ENCODE assay signal across 1 cellular context in genomic region chr17:74785096-74785980, GRCh38.
TF ChIP-seq lines count a peak whose summit lies in the region.

No MANE protein-coding gene starts in this region.

TF ChIP-seq in HEK293T, 16 proteins besides CTCF, POLR2A, EP300 and RAD21:
- TF ChIP-seq FOXM1 (IDR thresholded peaks at IDR 0.05; ENCODE audit: borderline replicate concordance) (no peak), LEF1 (IDR thresholded peaks at IDR 0.05; ENCODE audit: borderline replicate concordance) (no peak), TARDBP (IDR thresholded peaks at IDR 0.05) (no peak), NFRKB (IDR thresholded peaks at IDR 0.05) (no peak), HDGF (IDR thresholded peaks at IDR 0.05; ENCODE audit: borderline replicate concordance) (no peak), SUZ12 (IDR thresholded peaks at IDR 0.05) (no peak), ARNT (IDR thresholded peaks at IDR 0.05) (no peak), ZNF384 (IDR thresholded peaks at IDR 0.05) (no peak), SP1 (IDR thresholded peaks at IDR 0.05) (no peak), CTBP1 (IDR thresholded peaks at IDR 0.05; ENCODE audit: borderline replicate concordance) (no peak), ELF4 (IDR thresholded peaks at IDR 0.05) (no peak), FOXK2 (IDR thresholded peaks at IDR 0.05) (no peak), L3MBTL2 (conservative IDR thresholded peaks at IDR 0.05) (no peak), BHLHE40 (IDR thresholded peaks at IDR 0.05; ENCODE audit: borderline replicate concordance) (no peak), PKNOX1 (IDR thresholded peaks at IDR 0.05) (no peak), FOXA1 (IDR thresholded peaks at IDR 0.05) (no peak)
